ENCODE assay signal across 8 cellular contexts in the genomic region with DNA sequence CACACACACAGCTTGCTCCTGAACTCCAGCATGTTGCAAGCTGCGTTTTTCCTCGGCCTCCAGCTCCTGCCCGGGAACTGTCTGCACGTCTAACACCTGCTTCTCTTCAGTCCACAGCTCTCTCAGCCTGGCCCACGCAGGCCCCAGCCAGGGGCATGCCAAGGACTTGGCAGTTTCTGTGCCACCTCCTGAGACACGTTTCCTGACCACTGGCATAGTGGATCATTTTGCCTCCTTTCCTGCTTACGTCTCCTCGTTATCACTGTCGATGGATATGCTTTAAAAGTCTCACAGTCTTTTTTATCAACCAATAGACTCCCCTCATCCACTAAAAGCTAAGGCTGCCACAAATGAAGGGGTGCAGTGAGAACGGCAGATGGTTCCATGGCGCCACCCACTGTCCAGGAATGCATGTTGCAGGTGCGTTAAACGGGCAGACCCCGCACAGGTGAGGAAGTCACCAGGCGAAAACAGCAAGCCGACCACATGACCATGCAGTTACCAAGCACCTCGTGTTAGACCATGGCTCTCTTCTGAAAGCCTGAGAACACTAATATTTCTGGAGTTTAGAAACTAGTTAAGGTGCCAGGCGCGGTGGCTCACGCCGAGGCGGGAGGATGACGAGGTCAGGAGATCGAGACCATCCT. TPM values are rescaled to one million over a fixed set of nuclear protein-coding genes. Genes with fewer than 3 reads are reported as not detected.
DNase-seq lines count a peak whose midpoint lies in the region; ATAC-seq and TF ChIP-seq lines count a peak whose summit lies in the region.

No MANE protein-coding gene starts in this region.

- in situ Hi-C loops in ACHN (cut with HindIII; ENCODE audit: low pct_ligation_motif_present, low pct_unique_long_range_greater_than_20kb, low sequenced_read_pairs) (no loop called here), Panc1 (cut with HindIII; ENCODE audit: low pct_unique_long_range_greater_than_20kb, low sequenced_read_pairs) (no loop called here)

- no peaks in the 10 kb centered on the region for H3K9me3 ChIP-seq in Panc1 (ENCODE audit: control insufficient read depth, insufficient read depth, low read depth, low read length)

- no TSS peak for BruUV-seq in Panc1 (replicated peaks; lab: Mats Ljungman, UMichigan)

- intact Hi-C loops in Panc1 (cut with micrococcal nuclease; ENCODE audit: unreplicated experiment) (no loop called here), Right ventricle myocardium superior (cut with DNase I) (loop anchor here (10.0 kb wide), 2 partner anchors 60 to 90 kb away; no protein-coding TSS in a partner anchor)

- no peaks in the 10 kb centered on the region for H3K27me3 ChIP-seq in Panc1 (ENCODE audit: control insufficient read depth, insufficient read depth, low read length)

- DNase-seq in ACHN (peak; percentile 74), GM20000 (ENCODE audit: low spot score) (peak; percentile 70), Panc1 (ENCODE audit: low read depth, low spot score) (no peak), Right ventricle myocardium superior (peak; percentile 57), renal cortical epithelial cell (ENCODE audit: low read depth) (peak; percentile 26)
- peak; percentile 51 for DNase-seq in activated naive CD4-positive, alpha-beta T cell treated with Interleukin-2 at 50 U/mL for 16 hours

- CTCF ChIA-PET in Panc1 (lab: Charles Lee), result interaction anchor here (0.6 to 1.0 kb wide), 6 partner anchors 9 to 251 kb away, joined by 3 to 17 read pairs (median 4); no protein-coding TSS in a partner anchor

- no peaks in the 10 kb centered on the region for H3K36me3 ChIP-seq in Panc1 (ENCODE audit: control insufficient read depth, insufficient read depth, low read length)

- POLR2A ChIA-PET in Panc1 (lab: Charles Lee), result no interaction called here

- peak overlapping the region in 1 of 2 experiments; percentile 28; a peak in 3 of 4 replicates for H3K4me3 ChIP-seq in Panc1 (ENCODE audit: low read depth in 2 of 2, low read length in 2 of 2)

- no peaks in the 10 kb centered on the region for H3K4me1 ChIP-seq in Panc1 (ENCODE audit: control insufficient read depth, insufficient read depth, low read length)

- TF ChIP-seq CTCF in GM20000 (IDR thresholded peaks at IDR 0.05; ENCODE audit: extremely low read depth, missing control alignments) (peak; percentile 58), Panc1 (IDR thresholded peaks at IDR 0.05) (peak; percentile 84)

- no peak overlapping the region for H3K27ac ChIP-seq in Panc1 (ENCODE audit: low read length)

- ATAC-seq in Panc1 (peak; percentile 81), Right ventricle myocardium superior (ENCODE audit: poor library complexity) (peak; percentile 87), GM19452 (IDR thresholded peaks at IDR 0.05; ENCODE audit: unreplicated experiment) (no peak), HG02571 (IDR thresholded peaks at IDR 0.05; ENCODE audit: unreplicated experiment) (no peak)

RNA-seq across cellular contexts. Expression of gene TEAD4, which starts 14.7 kb away (rescaled TPM):
- total RNA-seq in Panc1 (2021; ENCODE audit: unreplicated experiment) (47.6 TPM), Right ventricle myocardium superior (7.6 TPM), renal cortical epithelial cell (9.7 and 15.3 TPM in 2 replicates)
- polyA plus RNA-seq in Panc1 (2012; ENCODE audit: insufficient read length), result 42.0 TPM

RNA-seq across cellular contexts. Expression of gene TULP3, which starts 53.8 kb away (rescaled TPM):
- 29.3 TPM for total RNA-seq in Panc1 (2021; ENCODE audit: unreplicated experiment)
- 23.1 TPM for polyA plus RNA-seq in Panc1 (2012; ENCODE audit: insufficient read length)
- total RNA-seq in Right ventricle myocardium superior, result 4.6 TPM
- 15.5 and 27.1 TPM in 2 replicates for total RNA-seq in renal cortical epithelial cell

Comparison
In these comparisons a context has a peak if more than half of its experiments do, and no peak if none do; other contexts are left out.
1. ATAC-seq: peak in Panc1 (single experiment) and Right ventricle myocardium superior (single experiment); none in GM19452 (single experiment) and HG02571 (single experiment).